28 cellular contexts compared by ENCODE assay signal in the genomic region with DNA sequence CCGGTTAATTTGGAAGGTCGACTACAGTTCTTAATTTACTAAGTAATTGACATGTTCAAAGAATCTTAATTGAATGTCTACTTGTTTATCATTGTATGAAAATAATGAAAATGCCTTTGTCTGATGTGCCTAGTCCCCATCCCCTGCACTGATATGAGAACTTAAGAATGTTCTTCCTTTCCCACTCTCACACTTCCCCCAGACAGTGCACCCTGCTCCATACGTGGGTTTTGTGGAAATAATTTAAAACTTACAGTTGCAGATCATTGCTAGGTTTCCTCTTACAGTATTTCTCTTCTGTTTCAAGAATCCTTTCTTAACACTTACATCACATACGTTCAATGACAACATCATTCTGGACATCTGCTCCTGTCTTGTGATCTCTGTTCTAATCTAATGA. TPM values are rescaled to one million over a fixed set of nuclear protein-coding genes. Genes with fewer than 3 reads are reported as not detected.
DNase-seq lines count a peak whose midpoint lies in the region; ATAC-seq and TF ChIP-seq lines count a peak whose summit lies in the region.
"Had no signal": no experiment of that assay in that cellular context is flagged by ENCODE, and none has a peak within 500 bp of the region (broad histone marks: within the 10 kb centered on the region; RNA-seq: fewer than 3 reads in every experiment).

No MANE protein-coding gene starts in this region.

- no peak for DNase-seq in activated CD8-positive, alpha-beta memory T cell treated with anti-CD3 and anti-CD28 coated beads, Interleukin-2, amount 10 ng/mL, durations not matched to agents 7 days and 5 days
- DNase-seq in activated CD8-positive, alpha-beta memory T cell treated with anti-CD3 and anti-CD28 coated beads, Interleukin-2, amount 50 U/mL, for 4 hours = no peak
- DNase-seq in CD8-positive, alpha-beta memory T cell = no peak
- DNase-seq in activated T-helper 2 cell treated with anti-CD3 and anti-CD28 coated beads, Interferon-gamma antibody, Interleukin-2, Interleukin-4, amounts not matched to agents 10 μg/mL and 5 μg/mL and 100 μg/mL, durations not matched to agents 14 hours and 24 hours and 36 hours (ENCODE audit: low spot score) = no peak
- DNase-seq in natural killer cell = no peak
- DNase-seq in NCI-H446 (lab: John Stamatoyannopoulos, UW) = no peak
- DNase-seq in progenitor cell of endocrine pancreas (ENCODE audit: low spot score, unreplicated experiment) = no peak
- DNase-seq: amygdala, DMS53, GDM1, head of caudate nucleus, kidney, NCI-H1105, NCI-H187 treated with DMSO at 0.1 percent for 48 hours, NCI-H526, SHP77 had no signal

- no peaks in the 10 kb centered on the region for H3K36me3 ChIP-seq in CD8-positive, alpha-beta memory T cell (ENCODE audit: insufficient read depth, low read length)

- H3K4me1 ChIP-seq in CD8-positive, alpha-beta memory T cell (ENCODE audit: insufficient read depth, low read length) = peaks cover 51% of the 10 kb centered on the region

- H3K4me1 Mint-ChIP-seq in activated CD8-positive, alpha-beta memory T cell treated with anti-CD3 and anti-CD28 coated beads, Interleukin-2, amount 10 ng/mL, durations not matched to agents 7 days and 5 days = peaks cover 72% of the 10 kb centered on the region
- H3K4me1 Mint-ChIP-seq in CD8-positive, alpha-beta memory T cell = peaks cover 75 to 85% (median 83%) of the 10 kb centered on the region in 3 donors
- peaks cover 52% of the 10 kb centered on the region for H3K4me1 Mint-ChIP-seq in activated T-helper 2 cell treated with anti-CD3 and anti-CD28 coated beads, Interferon-gamma antibody, Interleukin-2, Interleukin-4, amounts not matched to agents 10 μg/mL and 5 μg/mL and 100 μg/mL, durations not matched to agents 14 hours and 24 hours and 36 hours (ENCODE audit: low read depth)
- peaks cover 25 to 27% of the 10 kb centered on the region in 2 donors for H3K4me1 Mint-ChIP-seq in natural killer cell
- no peaks in the 10 kb centered on the region for H3K4me1 Mint-ChIP-seq in progenitor cell of endocrine pancreas (ENCODE audit: low read depth)
- H3K4me1 Mint-ChIP-seq: nephron had no signal

- no peaks in the 10 kb centered on the region for H3K27me3 Mint-ChIP-seq in activated CD8-positive, alpha-beta memory T cell treated with anti-CD3 and anti-CD28 coated beads, Interleukin-2, amount 10 ng/mL, durations not matched to agents 7 days and 5 days
- no peaks in the 10 kb centered on the region for H3K27me3 Mint-ChIP-seq in CD8-positive, alpha-beta memory T cell
- H3K27me3 Mint-ChIP-seq in activated T-helper 2 cell treated with anti-CD3 and anti-CD28 coated beads, Interferon-gamma antibody, Interleukin-2, Interleukin-4, amounts not matched to agents 10 μg/mL and 5 μg/mL and 100 μg/mL, durations not matched to agents 14 hours and 24 hours and 36 hours (ENCODE audit: low read depth) = no peaks in the 10 kb centered on the region
- no peaks in the 10 kb centered on the region for H3K27me3 Mint-ChIP-seq in natural killer cell (ENCODE audit: low read depth in 2 of 2)
- H3K27me3 Mint-ChIP-seq in progenitor cell of endocrine pancreas = peaks cover 2% of the 10 kb centered on the region

- H3K36me3 Mint-ChIP-seq in activated CD8-positive, alpha-beta memory T cell treated with anti-CD3 and anti-CD28 coated beads, Interleukin-2, amount 10 ng/mL, durations not matched to agents 7 days and 5 days = peaks cover 64% of the 10 kb centered on the region
- peaks cover 5 to 61% (median 10%) of the 10 kb centered on the region in 3 donors for H3K36me3 Mint-ChIP-seq in CD8-positive, alpha-beta memory T cell
- peaks cover 81% of the 10 kb centered on the region for H3K36me3 Mint-ChIP-seq in activated T-helper 2 cell treated with anti-CD3 and anti-CD28 coated beads, Interferon-gamma antibody, Interleukin-2, Interleukin-4, amounts not matched to agents 10 μg/mL and 5 μg/mL and 100 μg/mL, durations not matched to agents 14 hours and 24 hours and 36 hours (ENCODE audit: low read depth)
- H3K36me3 Mint-ChIP-seq in natural killer cell = no peaks in the 10 kb centered on the region
- H3K36me3 Mint-ChIP-seq in progenitor cell of endocrine pancreas (ENCODE audit: insufficient read depth) = peaks cover 2% of the 10 kb centered on the region
- H3K36me3 Mint-ChIP-seq: type B pancreatic cell had no signal

- H3K4me3 Mint-ChIP-seq in activated CD8-positive, alpha-beta memory T cell treated with anti-CD3 and anti-CD28 coated beads, Interleukin-2, amount 10 ng/mL, durations not matched to agents 7 days and 5 days = peak overlapping the region; percentile 88
- peak overlapping the region; percentile 88 to 97 (median 89) for H3K4me3 Mint-ChIP-seq in CD8-positive, alpha-beta memory T cell
- peak overlapping the region; percentile 98 for H3K4me3 Mint-ChIP-seq in activated T-helper 2 cell treated with anti-CD3 and anti-CD28 coated beads, Interferon-gamma antibody, Interleukin-2, Interleukin-4, amounts not matched to agents 10 μg/mL and 5 μg/mL and 100 μg/mL, durations not matched to agents 14 hours and 24 hours and 36 hours (ENCODE audit: low read depth)
- peak overlapping the region; percentile 8 for H3K4me3 Mint-ChIP-seq in natural killer cell
- H3K4me3 Mint-ChIP-seq in progenitor cell of endocrine pancreas (ENCODE audit: low read depth) = no peak overlapping the region
- H3K4me3 Mint-ChIP-seq: nephron, type B pancreatic cell, WTC11 had no signal

- intact Hi-C loops in activated T-helper 2 cell treated with anti-CD3 and anti-CD28 coated beads, Interferon-gamma antibody, Interleukin-2, Interleukin-4, amounts not matched to agents 10 μg/mL and 5 μg/mL and 100 μg/mL, durations not matched to agents 14 hours and 24 hours and 36 hours (cut with micrococcal nuclease) = loop anchor here (2.0 kb wide), 1 partner anchor 59 kb away; no protein-coding TSS in a partner anchor
- intact Hi-C loops in natural killer cell (cut with micrococcal nuclease) = no loop called here

- no peaks in the 10 kb centered on the region for H3K9me3 ChIP-seq in CD8-positive, alpha-beta memory T cell (ENCODE audit: low read length)

- peak overlapping the region; percentile 74 for H3K4me3 ChIP-seq in CD8-positive, alpha-beta memory T cell (ENCODE audit: low read length)

- H3K27ac ChIP-seq in CD8-positive, alpha-beta memory T cell (ENCODE audit: low read depth, low read length) = no peak overlapping the region
- H3K27ac ChIP-seq: epithelial cell of prostate had no signal

- H3K27me3 ChIP-seq in CD8-positive, alpha-beta memory T cell (ENCODE audit: insufficient read depth, low read length, poor library complexity, severe bottlenecking) = no peaks in the 10 kb centered on the region

- POLR2A ChIA-PET in CD8-positive, alpha-beta memory T cell (lab: Charles Lee) = no interaction called here

- peaks cover 1% of the 10 kb centered on the region for H3K9me3 Mint-ChIP-seq in activated CD8-positive, alpha-beta memory T cell treated with anti-CD3 and anti-CD28 coated beads, Interleukin-2, amount 10 ng/mL, durations not matched to agents 7 days and 5 days (ENCODE audit: low read depth)
- H3K9me3 Mint-ChIP-seq in CD8-positive, alpha-beta memory T cell = no peaks in the 10 kb centered on the region
- no peaks in the 10 kb centered on the region for H3K9me3 Mint-ChIP-seq in activated T-helper 2 cell treated with anti-CD3 and anti-CD28 coated beads, Interferon-gamma antibody, Interleukin-2, Interleukin-4, amounts not matched to agents 10 μg/mL and 5 μg/mL and 100 μg/mL, durations not matched to agents 14 hours and 24 hours and 36 hours
- H3K9me3 Mint-ChIP-seq in natural killer cell (no peaks in the 10 kb centered on the region), progenitor cell of endocrine pancreas (ENCODE audit: low read depth) (peaks cover 14% of the 10 kb centered on the region)

- H3K27ac Mint-ChIP-seq in activated CD8-positive, alpha-beta memory T cell treated with anti-CD3 and anti-CD28 coated beads, Interleukin-2, amount 10 ng/mL, durations not matched to agents 7 days and 5 days = peak overlapping the region; percentile 85
- peak overlapping the region; percentile 34 to 97 (median 78) for H3K27ac Mint-ChIP-seq in CD8-positive, alpha-beta memory T cell
- peak overlapping the region; percentile 90 for H3K27ac Mint-ChIP-seq in activated T-helper 2 cell treated with anti-CD3 and anti-CD28 coated beads, Interferon-gamma antibody, Interleukin-2, Interleukin-4, amounts not matched to agents 10 μg/mL and 5 μg/mL and 100 μg/mL, durations not matched to agents 14 hours and 24 hours and 36 hours
- H3K27ac Mint-ChIP-seq in natural killer cell = no peak overlapping the region
- no peak overlapping the region for H3K27ac Mint-ChIP-seq in progenitor cell of endocrine pancreas
- H3K27ac Mint-ChIP-seq: nephron, type B pancreatic cell, WTC11 had no signal

- CTCF ChIA-PET in activated CD8-positive, alpha-beta memory T cell treated with anti-CD3 and anti-CD28 coated beads, Interleukin-2, amount 10 ng/mL, durations not matched to agents 7 days and 5 days (lab: Charles Lee) = no interaction called here
- CTCF ChIA-PET in CD8-positive, alpha-beta memory T cell (lab: Charles Lee) = no interaction called here

- ATAC-seq in activated CD8-positive, alpha-beta memory T cell treated with anti-CD3 and anti-CD28 coated beads, Interleukin-2, amount 10 ng/mL, durations not matched to agents 7 days and 5 days = peak; percentile 8
- ATAC-seq in natural killer cell (no peak), GM19452 (IDR thresholded peaks at IDR 0.05; ENCODE audit: unreplicated experiment) (no peak)
- ATAC-seq: Panc1, WTC11 had no signal

- TF ChIP-seq CTCF in natural killer cell (IDR thresholded peaks at IDR 0.05) (no peak), progenitor cell of endocrine pancreas (IDR thresholded peaks at IDR 0.05; ENCODE audit: unreplicated experiment) (no peak)

RNA-seq across cellular contexts. Expression of gene ICOS, which starts 3.5 kb away (rescaled TPM):
- total RNA-seq in activated CD8-positive, alpha-beta memory T cell treated with anti-CD3 and anti-CD28 coated beads, Interleukin-2, amount 10 ng/mL, durations not matched to agents 7 days and 5 days = 10 to 100 TPM; 26.9 to 49.7 TPM
- 10 to 100 TPM; 84.5 to 87.2 TPM for total RNA-seq in CD8-positive, alpha-beta memory T cell
- 15.7 TPM for polyA plus RNA-seq in CD8-positive, alpha-beta memory T cell
- total RNA-seq in activated T-helper 2 cell treated with anti-CD3 and anti-CD28 coated beads, Interferon-gamma antibody, Interleukin-2, Interleukin-4, amounts not matched to agents 10 μg/mL and 5 μg/mL and 100 μg/mL, durations not matched to agents 14 hours and 24 hours and 36 hours = 76.2 and 78.7 TPM in 2 replicates
- 1 to 10 TPM in 2 of 3 donors, under 1 TPM in 1; 0.35 to 4.2 (median 1.7) TPM for total RNA-seq in natural killer cell
- total RNA-seq in progenitor cell of endocrine pancreas = not detected in 2 replicates
- total RNA-seq: A673, H4, HT-29, M059J, osteoblast, renal cortical epithelial cell had no signal

Comparison
In these comparisons a context has a peak if more than half of its experiments do, and no peak if none do; other contexts are left out.
1. H3K27ac Mint-ChIP-seq: peak in activated CD8-positive, alpha-beta memory T cell treated with anti-CD3 and anti-CD28 coated beads, Interleukin-2, amount 10 ng/mL, durations not matched to agents 7 days and 5 days (single experiment), CD8-positive, alpha-beta memory T cell (8 of 8) and activated T-helper 2 cell treated with anti-CD3 and anti-CD28 coated beads, Interferon-gamma antibody, Interleukin-2, Interleukin-4, amounts not matched to agents 10 μg/mL and 5 μg/mL and 100 μg/mL, durations not matched to agents 14 hours and 24 hours and 36 hours (single experiment); none in natural killer cell (0 of 2) and progenitor cell of endocrine pancreas (single experiment).
2. RNA of gene ICOS, which starts 3.5 kb away (total RNA-seq): 84.5 to 87.2 TPM in CD8-positive, alpha-beta memory T cell, 76.2 to 78.7 TPM in activated T-helper 2 cell treated with anti-CD3 and anti-CD28 coated beads, Interferon-gamma antibody, Interleukin-2, Interleukin-4, amounts not matched to agents 10 μg/mL and 5 μg/mL and 100 μg/mL, durations not matched to agents 14 hours and 24 hours and 36 hours and 26.9 to 49.7 TPM in activated CD8-positive, alpha-beta memory T cell treated with anti-CD3 and anti-CD28 coated beads, Interleukin-2, amount 10 ng/mL, durations not matched to agents 7 days and 5 days; 0.35 to 4.2 TPM in natural killer cell and not detected in progenitor cell of endocrine pancreas; every median in the first group is over 4 times any median in the second.